Comparison of ENCODE assay signal across 8 cellular contexts in the genomic region with DNA sequence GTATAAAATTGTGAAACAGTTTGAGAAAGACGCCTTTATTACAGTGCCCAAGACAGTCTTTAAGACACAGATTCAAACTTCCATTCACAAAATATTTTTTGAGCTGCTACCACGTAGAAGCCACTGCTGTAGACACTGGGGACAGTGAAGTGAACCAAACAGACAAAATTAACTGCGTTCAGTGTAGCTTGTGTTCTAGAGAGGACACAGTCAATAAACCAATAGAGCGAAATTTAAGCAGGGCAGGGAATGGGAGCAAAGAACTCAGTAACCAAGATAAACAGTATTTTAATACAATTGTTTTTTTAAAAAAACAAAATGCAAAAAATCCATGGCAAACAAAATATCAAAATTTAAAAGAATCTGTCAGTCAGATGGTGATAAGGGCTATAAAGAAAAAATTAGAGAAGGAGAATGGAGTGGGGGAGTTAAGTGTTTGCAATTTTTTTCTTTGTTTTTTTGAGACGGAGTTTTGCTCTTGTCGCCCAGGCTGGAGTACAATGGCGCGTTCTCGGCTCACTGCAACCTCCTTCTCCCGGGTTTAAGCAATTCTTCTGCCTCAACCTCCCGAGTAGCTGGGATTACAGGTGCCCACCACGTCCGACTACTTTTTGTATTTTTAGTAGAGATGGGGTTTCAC. TPM values are rescaled to one million over a fixed set of nuclear protein-coding genes. Genes with fewer than 3 reads are reported as not detected.
DNase-seq lines count a peak whose midpoint lies in the region; ATAC-seq and TF ChIP-seq lines count a peak whose summit lies in the region.

No MANE protein-coding gene starts in this region.

- no peaks in the 10 kb centered on the region for H3K36me3 ChIP-seq in HCT116 (ENCODE audit: control insufficient read depth in 1 of 2, insufficient read depth in 2 of 2, low read length in 2 of 2)
- H3K36me3 ChIP-seq in PC-9 (ENCODE audit: low read depth), result no peaks in the 10 kb centered on the region
- H3K36me3 ChIP-seq in gastrocnemius medialis, result no peaks in the 10 kb centered on the region

- H3F3A ChIP-seq in PC-9 (ENCODE audit: insufficient read depth, low read depth), result no peaks in the 10 kb centered on the region

- H2AFZ ChIP-seq in HCT116 (ENCODE audit: low read depth, low read length, poor library complexity, severe bottlenecking), result peak overlapping the region; percentile 94
- peak overlapping the region; percentile 85 for H2AFZ ChIP-seq in PC-9

- intact Hi-C loops in HCT116 (cut with micrococcal nuclease) (loop anchor here (2.0 to 5.0 kb wide), 2 partner anchors 42 to 50 kb away; partner anchors contain the start of gene TTC4), PC-9 (cut with micrococcal nuclease; ENCODE audit: unreplicated experiment) (loop anchor here (2.0 kb wide), 1 partner anchor 36 kb away; the partner anchor contains the start of gene TTC22), gastrocnemius medialis (cut with DNase I; ENCODE audit: low total_unique reads) (loop anchor here (1.0 to 5.0 kb wide), 3 partner anchors 50 to 927 kb away; partner anchors contain the start of genes NDC1 and TTC4)

- POLR2A ChIA-PET in HCT116 (lab: Charles Lee) (no interaction called here), PC-9 (lab: Charles Lee; ENCODE audit: unreplicated experiment) (interaction anchor here (0.7 kb wide), 1 partner anchor 25 kb away, joined by 4 read pairs; no protein-coding TSS in a partner anchor)

- no peaks in the 10 kb centered on the region for H3K9me2 ChIP-seq in HCT116 (ENCODE audit: insufficient read depth)
- H3K9me2 ChIP-seq in PC-9 (ENCODE audit: insufficient read depth), result no peaks in the 10 kb centered on the region

- H3K79me2 ChIP-seq in HCT116 (ENCODE audit: insufficient read depth, low read length), result peaks cover 20% of the 10 kb centered on the region
- H3K79me2 ChIP-seq in PC-9 (ENCODE audit: low read depth), result peaks cover 19% of the 10 kb centered on the region

- H3K4me2 ChIP-seq in HCT116 (ENCODE audit: low read length), result peak overlapping the region; percentile 94
- peak overlapping the region; percentile 91 for H3K4me2 ChIP-seq in PC-9

- in situ Hi-C loops in gastrocnemius medialis (cut with MboI; ENCODE audit: low sequenced_read_pairs in 4 of 4), result loop anchor here in 1 of 4 donors (25.0 kb wide), 2 partner anchors 703 to 903 kb away; partner anchors contain the start of genes TCEANC2 and TMEM59

- no peak for TF ChIP-seq RAD21 in HCT116 (IDR thresholded peaks at IDR 0.05; ENCODE audit: low read depth)

- no peaks in the 10 kb centered on the region for H3K27me3 ChIP-seq in HCT116 (ENCODE audit: insufficient read depth, low read length)
- no peaks in the 10 kb centered on the region for H3K27me3 ChIP-seq in PC-9 (ENCODE audit: insufficient read depth, low read depth)
- H3K27me3 ChIP-seq in gastrocnemius medialis, result no peaks in the 10 kb centered on the region

- H4K20me1 ChIP-seq in HCT116 (ENCODE audit: insufficient read depth), result no peaks in the 10 kb centered on the region
- no peaks in the 10 kb centered on the region for H4K20me1 ChIP-seq in PC-9 (ENCODE audit: insufficient read depth)

- CTCF ChIA-PET in HCT116 (lab: Charles Lee) (no interaction called here), PC-9 (lab: Charles Lee) (no interaction called here)

- H3K4me1 ChIP-seq in HCT116 (ENCODE audit: control insufficient read depth in 1 of 2, insufficient read depth in 2 of 2, low read length in 2 of 2) (peaks cover 5 to 18% of the 10 kb centered on the region in 2 experiments; a peak in 3 of 4 replicates), PC-9 (replicated peaks; ENCODE audit: insufficient read depth) (peaks cover 7% of the 10 kb centered on the region; the same call in 1 of the 2 replicates), gastrocnemius medialis (peaks cover 6 to 9% of the 10 kb centered on the region in 2 donors)

- no peaks in the 10 kb centered on the region for H3K9me3 ChIP-seq in HCT116 (ENCODE audit: control insufficient read depth in 1 of 2, insufficient read depth in 1 of 2, low read depth in 1 of 2, low read length in 2 of 2)
- H3K9me3 ChIP-seq in PC-9 (ENCODE audit: insufficient read depth, low read depth), result no peaks in the 10 kb centered on the region
- H3K9me3 ChIP-seq in gastrocnemius medialis, result no peaks in the 10 kb centered on the region

- H3K27ac ChIP-seq in HCT116 (ENCODE audit: low read depth, low read length) (peak overlapping the region; percentile 33; the same call in 1 of the 2 replicates), PC-9 (no peak overlapping the region), gastrocnemius medialis (peak overlapping the region; percentile 66 to 79 (median 72))

- RAD21 ChIA-PET in HCT116 (lab: Charles Lee; ENCODE audit: low non-redundant PET in 1 of 2, low total read pairs in 2 of 2, uncharacterized antibody in 2 of 2, unreplicated experiment in 2 of 2), result no interaction called here

- H3K4me3 ChIP-seq in GM08714 (ENCODE audit: low read length), result peak overlapping the region; percentile 47; the same call in 1 of the 2 replicates
- peak overlapping the region; percentile 39 to 97 for H3K4me3 ChIP-seq in HCT116 (replicated peaks in 1 of 2; ENCODE audit: low read depth in 1 of 2, low read length in 2 of 2)
- H3K4me3 ChIP-seq in PC-9, result peak overlapping the region; percentile 71
- H3K4me3 ChIP-seq in fibroblast of villous mesenchyme (ENCODE audit: low read depth, low read length), result peak overlapping the region; percentile 65
- H3K4me3 ChIP-seq in gastrocnemius medialis, result peak overlapping the region; percentile 47 to 82 (median 78)

- no TSS peak for BruUV-seq in HCT116 (replicated peaks; lab: Mats Ljungman, UMichigan)
- BruUV-seq in PC-9 (replicated peaks; lab: Mats Ljungman, UMichigan), result no TSS peak

- DNase-seq in HCT116 (ENCODE audit: low read depth, low spot score) (no peak), PC-9 (no peak), fibroblast of villous mesenchyme (ENCODE audit: low read depth) (no peak), gastrocnemius medialis (no peak), activated gamma-delta T cell (lab: John Stamatoyannopoulos, UW) (no peak), AG20443 (ENCODE audit: low spot score) (no peak), midbrain (lab: John Stamatoyannopoulos, UW) (no peak)

- TF ChIP-seq POLR2A in HCT116 (IDR thresholded peaks at IDR 0.05; ENCODE audit: borderline replicate concordance, extremely low read depth, insufficient read depth, insufficient read length) (no peak), gastrocnemius medialis (IDR thresholded peaks at IDR 0.05) (no peak)

- TF ChIP-seq CTCF in HCT116 (IDR thresholded peaks at IDR 0.05 in 2 of 3, conservative IDR thresholded peaks at IDR 0.05 in 1 of 3; ENCODE audit: borderline replicate concordance in 1 of 3, insufficient read depth in 1 of 3, low read depth in 2 of 3, low read length in 2 of 3) (no peak), PC-9 (conservative IDR thresholded peaks at IDR 0.05) (no peak), fibroblast of villous mesenchyme (IDR thresholded peaks at IDR 0.05; ENCODE audit: insufficient read depth, low read depth, low read length) (no peak), gastrocnemius medialis (IDR thresholded peaks at IDR 0.05 in 4 of 5, conservative IDR thresholded peaks at IDR 0.05 in 1 of 5) (no peak)

- peak; percentile 31 for ATAC-seq in HCT116
- peak; percentile 17 to 38 for ATAC-seq in gastrocnemius medialis

- peak overlapping the region; percentile 57 for H3K9ac ChIP-seq in HCT116 (ENCODE audit: low read length)

TF ChIP-seq in HCT116, 20 proteins besides CTCF, POLR2A, EP300 and RAD21:
- TF ChIP-seq MAX (IDR thresholded peaks at IDR 0.05) (no peak), FOSL1 (IDR thresholded peaks at IDR 0.05; ENCODE audit: low read depth) (no peak)

RNA-seq across cellular contexts. Expression of gene PARS2, which starts 0.7 kb away (rescaled TPM):
- total RNA-seq in HCT116 (2021; ENCODE audit: unreplicated experiment), result 9.6 TPM
- polyA plus RNA-seq in HCT116 (2012), result 5.2 and 7.0 TPM in 2 replicates
- total RNA-seq in PC-9 (2021), result 12.9 and 13.4 TPM in 2 replicates
- total RNA-seq in fibroblast of villous mesenchyme, result 4.5 and 5.6 TPM in 2 replicates
- total RNA-seq in gastrocnemius medialis, result 1 to 10 TPM; 4.7 to 8.4 (median 4.9) TPM

RNA-seq across cellular contexts. Expression of gene TTC22, which starts 36.1 kb away (rescaled TPM):
- total RNA-seq in HCT116 (2021; ENCODE audit: unreplicated experiment) (1.8 TPM), PC-9 (2021) (24.1 and 26.3 TPM in 2 replicates), fibroblast of villous mesenchyme (not detected in 2 replicates), gastrocnemius medialis (under 1 TPM in 3 of 4 donors, not detected in 1; 0.10 to 0.24 (median 0.13) TPM)
- polyA plus RNA-seq in HCT116 (2012), result 1.1 and 1.3 TPM in 2 replicates

RNA-seq across cellular contexts. Expression of gene TTC4, which starts 49.4 kb away (rescaled TPM):
- total RNA-seq in HCT116 (2021; ENCODE audit: unreplicated experiment) (26.3 TPM), PC-9 (2021) (30.4 and 31.5 TPM in 2 replicates), fibroblast of villous mesenchyme (19.3 and 22.9 TPM in 2 replicates), gastrocnemius medialis (10 to 100 TPM; 26.7 to 44.3 (median 31.4) TPM)
- polyA plus RNA-seq in HCT116 (2012), result 16.9 and 18.7 TPM in 2 replicates
